19 cellular contexts compared by ENCODE assay signal in the genomic region with DNA sequence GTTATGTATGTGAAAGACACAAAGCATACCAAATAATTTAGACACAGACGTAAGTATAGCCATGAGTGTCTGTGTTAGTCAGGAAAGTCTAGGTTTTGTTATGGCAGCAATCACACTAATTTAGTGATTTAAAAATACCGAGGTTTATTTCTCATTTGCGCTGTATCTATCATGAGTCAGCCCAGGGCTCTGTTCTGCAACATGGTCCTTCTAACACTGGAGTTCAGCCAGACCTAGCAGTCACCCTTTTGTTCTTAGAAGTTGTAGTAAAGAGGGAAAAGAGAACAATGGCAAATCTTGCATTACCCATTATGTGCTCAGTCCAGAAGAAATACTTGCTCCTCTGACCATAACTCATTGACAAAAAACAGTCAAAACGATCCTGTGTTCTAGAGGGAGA.
"Had no signal": no experiment of that assay in that cellular context is flagged by ENCODE, and none has a peak within 500 bp of the region (broad histone marks: within the 10 kb centered on the region; RNA-seq: fewer than 3 reads in every experiment).

No MANE protein-coding gene starts in this region.

- H3K9me3 Mint-ChIP-seq: activated naive CD4-positive, alpha-beta T cell treated with anti-CD3 and anti-CD28 coated beads, Interleukin-2, amount 10 ng/mL, durations not matched to agents 7 days and 5 days; activated T-helper 2 cell treated with anti-CD3 and anti-CD28 coated beads, Interferon-gamma antibody, Interleukin-2, Interleukin-4, amounts not matched to agents 10 μg/mL and 5 μg/mL and 100 μg/mL, durations not matched to agents 14 hours and 24 hours and 36 hours; brain; mesothelial cell of epicardium had no signal

- H3K27me3 ChIP-seq: gastroesophageal sphincter, heart right ventricle, spleen, suprapubic skin had no signal

- H3K36me3 ChIP-seq: gastroesophageal sphincter, heart right ventricle, spleen, suprapubic skin had no signal

- H3K4me1 ChIP-seq: gastroesophageal sphincter, psoas muscle, spleen had no signal

- H3K4me1 Mint-ChIP-seq: activated naive CD4-positive, alpha-beta T cell treated with anti-CD3 and anti-CD28 coated beads, Interleukin-2, amount 10 ng/mL, durations not matched to agents 7 days and 5 days had no signal

- H3K4me3 Mint-ChIP-seq: activated naive CD4-positive, alpha-beta T cell treated with anti-CD3 and anti-CD28 coated beads, Interleukin-2, amount 10 ng/mL, durations not matched to agents 7 days and 5 days; brain; mesothelial cell of epicardium; stimulated activated naive CD8-positive, alpha-beta T cell treated with anti-CD3 and anti-CD28 coated beads, Interleukin-15, Interleukin-2, amounts not matched to agents 100 ng/mL and 50 ng/mL, for 24 hours had no signal

- ATAC-seq: gastroesophageal sphincter, left colon, psoas muscle, sciatic nerve had no signal

- DNase-seq: activated CD4-positive, alpha-beta T cell treated with anti-CD3 and anti-CD28 coated beads, Interleukin-2, amount 50 U/mL, for 48 hours; activated CD4-positive, CD25-positive, alpha-beta regulatory T cell treated with anti-CD3 and anti-CD28 coated beads, Interleukin-2, amount 50 U/mL, for 72 hours; activated naive CD4-positive, alpha-beta T cell treated with anti-CD3 and anti-CD28 coated beads, Interleukin-2, amount 10 ng/mL, durations not matched to agents 7 days and 5 days; cerebellar nuclear complex; effector memory CD4-positive, alpha-beta T cell; heart right ventricle; left colon; psoas muscle; spleen; T-helper 1 cell; T1000 had no signal

- H3K9me3 ChIP-seq: gastroesophageal sphincter, heart right ventricle, psoas muscle, spleen, suprapubic skin had no signal

- H3K4me3 ChIP-seq: gastroesophageal sphincter, heart right ventricle, lung, psoas muscle, spleen, suprapubic skin had no signal

- H3K27me3 Mint-ChIP-seq: activated naive CD4-positive, alpha-beta T cell treated with anti-CD3 and anti-CD28 coated beads, Interleukin-2, amount 10 ng/mL, durations not matched to agents 7 days and 5 days; brain; stimulated activated naive CD8-positive, alpha-beta T cell treated with anti-CD3 and anti-CD28 coated beads, Interleukin-15, Interleukin-2, amounts not matched to agents 100 ng/mL and 50 ng/mL, for 24 hours had no signal

- H3K27ac Mint-ChIP-seq: activated naive CD4-positive, alpha-beta T cell treated with anti-CD3 and anti-CD28 coated beads, Interleukin-2, amount 10 ng/mL, durations not matched to agents 7 days and 5 days; activated T-helper 2 cell treated with anti-CD3 and anti-CD28 coated beads, Interferon-gamma antibody, Interleukin-2, Interleukin-4, amounts not matched to agents 10 μg/mL and 5 μg/mL and 100 μg/mL, durations not matched to agents 14 hours and 24 hours and 36 hours; brain; mesothelial cell of epicardium; stimulated activated naive CD8-positive, alpha-beta T cell treated with anti-CD3 and anti-CD28 coated beads, Interleukin-15, Interleukin-2, amounts not matched to agents 100 ng/mL and 50 ng/mL, for 24 hours had no signal

- H3K36me3 Mint-ChIP-seq: activated naive CD4-positive, alpha-beta T cell treated with anti-CD3 and anti-CD28 coated beads, Interleukin-2, amount 10 ng/mL, durations not matched to agents 7 days and 5 days; brain; mesothelial cell of epicardium had no signal

- H3K27ac ChIP-seq: gastroesophageal sphincter, heart right ventricle, psoas muscle, spleen, suprapubic skin had no signal
